Comparison of ENCODE assay signal across 32 cellular contexts in genomic region chr3:8893001-8893400, GRCh38.
"Had no signal": no experiment of that assay in that cellular context is flagged by ENCODE, and none has a peak within 500 bp of the region (broad histone marks: within the 10 kb centered on the region; RNA-seq: fewer than 3 reads in every experiment).

No MANE protein-coding gene starts in this region.

- H3K4me3 ChIP-seq: adrenal gland, body of pancreas, breast epithelium had no signal

- FAIRE-seq: TTC549 had no signal

- H3K9me3 ChIP-seq: adrenal gland, body of pancreas, breast epithelium had no signal

- H3K4me1 ChIP-seq: adrenal gland, body of pancreas, breast epithelium had no signal

- ATAC-seq: activated CD8-positive, alpha-beta T cell treated with anti-CD3 and anti-CD28 coated beads for 36 hours; activated naive CD4-positive, alpha-beta T cell treated with anti-CD3 and anti-CD28 coated beads, Interleukin-2, amount 50 U/mL, for 72 hours; activated T-cell treated with anti-CD3 and anti-CD28 coated beads, Interleukin-2, amount 50 U/mL, for 4 hours; activated T-cell treated with anti-CD3 and anti-CD28 coated beads, Interleukin-2, amount 50 U/mL, for 72 hours; activated T-helper 17 cell treated with anti-CD3 and anti-CD28 coated beads, Interleukin-2, amount 50 U/mL, for 72 hours; body of pancreas had no signal

- H3K27ac ChIP-seq: adrenal gland, body of pancreas, brain microvascular endothelial cell, breast epithelium, VCaP had no signal

- H3K27me3 ChIP-seq: adrenal gland, body of pancreas, brain microvascular endothelial cell, breast epithelium had no signal

- H3K36me3 ChIP-seq: adrenal gland, brain microvascular endothelial cell, breast epithelium had no signal

- DNase-seq: activated B cell treated with CpG ODN at 0.5 μM for 24 hours; activated CD4-positive, alpha-beta memory T cell treated with anti-CD3 and anti-CD28 coated beads for 36 hours; activated CD4-positive, alpha-beta T cell treated with anti-CD3 and anti-CD28 coated beads for 4 hours; activated CD4-positive, alpha-beta T cell treated with anti-CD3 and anti-CD28 coated beads, Interleukin-2, amount 10 ng/mL, durations not matched to agents 24 days and 14 days; activated CD4-positive, alpha-beta T cell treated with anti-CD3 and anti-CD28 coated beads, Interleukin-2, amount 50 U/mL, for 1 hour; activated CD4-positive, alpha-beta T cell treated with anti-CD3 and anti-CD28 coated beads, Interleukin-2, amount 50 U/mL, for 4 hours; activated CD4-positive, CD25-positive, alpha-beta regulatory T cell treated with anti-CD3 and anti-CD28 coated beads, Interleukin-2, amount 50 U/mL, for 72 hours; activated CD8-positive, alpha-beta memory T cell treated with anti-CD3 and anti-CD28 coated beads, Interleukin-2, amount 50 U/mL, for 4 hours; activated CD8-positive, alpha-beta T cell treated with anti-CD3 and anti-CD28 coated beads for 36 hours; activated effector memory CD4-positive, alpha-beta T cell treated with anti-CD3 and anti-CD28 coated beads, Interleukin-2, amount 50 U/mL, for 16 hours; activated gamma-delta T cell treated with Interleukin-2 at 50 U/mL for 16 hours; activated naive CD4-positive, alpha-beta T cell; activated naive CD4-positive, alpha-beta T cell treated with anti-CD3 and anti-CD28 coated beads for 36 hours; activated naive CD4-positive, alpha-beta T cell treated with anti-CD3 and anti-CD28 coated beads, Interleukin-2, amount 50 U/mL, for 16 hours; activated naive CD8-positive, alpha-beta T cell treated with anti-CD3 and anti-CD28 coated beads for 36 hours; activated T-cell treated with anti-CD3 and anti-CD28 coated beads for 4 hours; activated T-cell treated with anti-CD3 and anti-CD28 coated beads, Interleukin-2, amount 50 U/mL, for 1 hour; activated T-cell treated with anti-CD3 and anti-CD28 coated beads, Interleukin-2, amount 50 U/mL, for 4 hours; activated T-cell treated with anti-CD3 and anti-CD28 coated beads, Interleukin-2, amount 50 U/mL, for 72 hours; adrenal gland; amniotic stem cell; aorta; body of pancreas; brain microvascular endothelial cell; cerebellar nuclear complex; T-helper 2 cell; T-helper 9 cell had no signal
